In genomic region chr15:63155486-63155885, GRCh38 we compare ENCODE assay signal across 1 cellular context.
TF ChIP-seq lines count a peak whose summit lies in the region.

No MANE protein-coding gene starts in this region.

TF ChIP-seq in GM12878, 131 proteins besides CTCF, POLR2A, EP300 and RAD21 (continued from another document):
- TF ChIP-seq MYB (IDR thresholded peaks at IDR 0.05; ENCODE audit: borderline replicate concordance, low read depth, low read length) = no peak
